In the genomic region with DNA sequence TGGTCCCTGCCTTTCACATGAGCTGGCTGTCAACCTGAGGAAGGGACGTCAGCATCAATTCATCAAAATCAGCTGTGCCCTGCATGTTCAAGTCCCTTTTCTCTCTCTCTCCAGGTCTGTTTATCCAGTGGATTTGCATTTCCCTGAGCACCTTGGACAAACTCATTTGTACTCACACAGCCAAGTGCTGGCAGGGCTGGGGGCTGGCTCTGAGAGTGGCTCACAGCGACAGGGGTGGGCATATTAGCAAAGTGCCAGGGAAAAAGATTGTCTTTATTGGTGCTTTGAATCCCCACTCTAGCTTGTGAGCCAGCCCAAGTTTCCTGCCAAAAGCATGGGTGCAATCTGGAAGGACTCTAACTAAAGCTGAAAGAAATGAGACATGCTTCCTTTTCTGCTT, we compare ENCODE assay signal across 23 cellular contexts. TPM values are rescaled to one million over a fixed set of nuclear protein-coding genes. Genes with fewer than 3 reads are reported as not detected.
"Had no signal": no experiment of that assay in that cellular context is flagged by ENCODE, and none has a peak within 500 bp of the region (broad histone marks: within the 10 kb centered on the region; RNA-seq: fewer than 3 reads in every experiment).

No MANE protein-coding gene starts in this region.

- ATAC-seq: activated naive CD4-positive, alpha-beta T cell treated with anti-CD3 and anti-CD28 coated beads, Interleukin-2, amount 50 U/mL, for 72 hours; activated naive CD8-positive, alpha-beta T cell treated with anti-CD3 and anti-CD28 coated beads, Interleukin-2, amount 50 U/mL, for 24 hours; activated T-cell treated with anti-CD3 and anti-CD28 coated beads, Interleukin-2, amount 50 U/mL, for 4 hours; PC-3; T-helper 17 cell had no signal

- DNase-seq: activated B cell treated with CpG ODN at 0.5 μM for 24 hours; activated CD4-positive, alpha-beta T cell treated with anti-CD3 and anti-CD28 coated beads for 1 hour; activated CD4-positive, alpha-beta T cell treated with anti-CD3 and anti-CD28 coated beads, Interleukin-2, amount 10 ng/mL, durations not matched to agents 24 days and 14 days; activated CD4-positive, alpha-beta T cell treated with anti-CD3 and anti-CD28 coated beads, Interleukin-2, amount 50 U/mL, for 48 hours; activated CD8-positive, alpha-beta memory T cell treated with anti-CD3 and anti-CD28 coated beads for 24 hours; activated effector memory CD4-positive, alpha-beta T cell treated with anti-CD3 and anti-CD28 coated beads, Interleukin-2, amount 50 U/mL, for 16 hours; activated naive CD4-positive, alpha-beta T cell treated with Interleukin-2 at 50 U/mL for 16 hours; activated naive CD8-positive, alpha-beta T cell treated with anti-CD3 and anti-CD28 coated beads, Interleukin-2, amount 50 U/mL, for 24 hours; activated T-cell treated with anti-CD3 and anti-CD28 coated beads, Interleukin-2, amount 50 U/mL, for 4 hours; amniotic stem cell; KG1; NCI-H1092; NCI-H1930; NCI-H82; PC-3; SHP77 treated with DMSO at 0.1 percent for 48 hours; T-helper 17 cell; T-helper 9 cell had no signal

RNA-seq across cellular contexts. Expression of a gene that starts 56.6 kb away (rescaled TPM):
- total RNA-seq: LHCN-M2, M059J, NCI-H460, SK-MEL-5, T-helper 17 cell had no signal
